Comparison of ENCODE assay signal across 1 cellular context in genomic region chr1:155975375-155976061, GRCh38.
TF ChIP-seq lines count a peak whose summit lies in the region.

No MANE protein-coding gene starts in this region.

TF ChIP-seq in H1, 55 proteins besides CTCF, POLR2A, EP300 and RAD21:
- TF ChIP-seq NANOG (IDR thresholded peaks at IDR 0.05; ENCODE audit: insufficient read depth, low read depth, low read length, poor library complexity, severe bottlenecking) (no peak), ASH2L (IDR thresholded peaks at IDR 0.05; ENCODE audit: low read length) (peak; percentile 12), CBX5 (IDR thresholded peaks at IDR 0.05; ENCODE audit: low read depth, low read length) (no peak)
TF ChIP-seq in H1: peak in this region for 1.
